ENCODE assay signal across 27 cellular contexts in genomic region chr6:13568970-13569369, GRCh38.
"Had no signal": no experiment of that assay in that cellular context is flagged by ENCODE, and none has a peak within 500 bp of the region (broad histone marks: within the 10 kb centered on the region; RNA-seq: fewer than 3 reads in every experiment).

No MANE protein-coding gene starts in this region.

- H3K36me3 Mint-ChIP-seq: stimulated activated memory B cell treated with anti-CD40 and anti-IgM and Interleukin-4, amounts not matched to agents 10 μg/mL and 1 μg/mL and 100 μg/mL, for 72 hours; type B pancreatic cell had no signal

- H3K4me3 ChIP-seq: stomach, suprapubic skin, testis, thoracic aorta, thyroid gland, tibial artery, tibial nerve, transverse colon, upper lobe of left lung, upper lobe of right lung, uterus, vagina had no signal

- ATAC-seq: stimulated activated memory B cell treated with anti-CD40 and anti-IgM and Interleukin-4, amounts not matched to agents 10 μg/mL and 1 μg/mL and 100 μg/mL, for 72 hours; stimulated activated naive B cell treated with anti-CD40 and anti-IgM and Interleukin-4, amounts not matched to agents 10 μg/mL and 1 μg/mL and 100 μg/mL, for 72 hours; stimulated activated naive CD8-positive, alpha-beta T cell treated with anti-CD3 and anti-CD28 coated beads, Interleukin-15, amount 100 ng/mL, for 72 hours; stimulated activated naive CD8-positive, alpha-beta T cell treated with anti-CD3 and anti-CD28 coated beads, Interleukin-15, Interleukin-2, amounts not matched to agents 100 U/mL and 50 U/mL, for 24 hours; upper lobe of right lung had no signal

- H3K27ac Mint-ChIP-seq: stimulated activated memory B cell treated with anti-CD40 and anti-IgM and Interleukin-4, amounts not matched to agents 10 μg/mL and 1 μg/mL and 100 μg/mL, for 72 hours; stimulated activated naive B cell treated with anti-CD40 and anti-IgM and Interleukin-4, amounts not matched to agents 10 μg/mL and 1 μg/mL and 100 μg/mL, for 72 hours; stimulated activated naive CD8-positive, alpha-beta T cell treated with anti-CD3 and anti-CD28 coated beads, Interleukin-15, amount 100 ng/mL, for 72 hours; stimulated activated naive CD8-positive, alpha-beta T cell treated with anti-CD3 and anti-CD28 coated beads, Interleukin-15, Interleukin-2, amounts not matched to agents 100 ng/mL and 50 ng/mL, for 24 hours; type B pancreatic cell had no signal

- H3K27ac ChIP-seq: stomach, suprapubic skin, testis, thoracic aorta, thyroid gland, tibial artery, tibial nerve, transverse colon, upper lobe of left lung, upper lobe of right lung, uterus, vagina had no signal

- FAIRE-seq: urothelium cell line had no signal

- H3K9me3 ChIP-seq: stomach, suprapubic skin, testis, thoracic aorta, thyroid gland, tibial artery, tibial nerve, transverse colon, upper lobe of left lung, upper lobe of right lung, uterus, vagina had no signal

- H3K4me3 Mint-ChIP-seq: stimulated activated memory B cell treated with anti-CD40 and anti-IgM and Interleukin-4, amounts not matched to agents 10 μg/mL and 1 μg/mL and 100 μg/mL, for 72 hours; stimulated activated naive B cell treated with anti-CD40 and anti-IgM and Interleukin-4, amounts not matched to agents 10 μg/mL and 1 μg/mL and 100 μg/mL, for 72 hours; stimulated activated naive CD8-positive, alpha-beta T cell treated with anti-CD3 and anti-CD28 coated beads, Interleukin-15, amount 100 ng/mL, for 72 hours; stimulated activated naive CD8-positive, alpha-beta T cell treated with anti-CD3 and anti-CD28 coated beads, Interleukin-15, Interleukin-2, amounts not matched to agents 100 ng/mL and 50 ng/mL, for 24 hours; type B pancreatic cell had no signal

- H3K36me3 ChIP-seq: stomach, suprapubic skin, thoracic aorta, thyroid gland, tibial artery, tibial nerve, transverse colon, upper lobe of left lung, upper lobe of right lung, uterus, vagina had no signal

- H3K27me3 ChIP-seq: stomach, suprapubic skin, testis, thyroid gland, upper lobe of left lung, upper lobe of right lung, uterus, vagina had no signal

- H3K4me1 ChIP-seq: upper lobe of right lung, uterus, vagina had no signal

- H3K9me3 Mint-ChIP-seq: stimulated activated memory B cell treated with anti-CD40 and anti-IgM and Interleukin-4, amounts not matched to agents 10 μg/mL and 1 μg/mL and 100 μg/mL, for 72 hours; stimulated activated naive B cell treated with anti-CD40 and anti-IgM and Interleukin-4, amounts not matched to agents 10 μg/mL and 1 μg/mL and 100 μg/mL, for 72 hours; stimulated activated naive CD8-positive, alpha-beta T cell treated with anti-CD3 and anti-CD28 coated beads, Interleukin-15, amount 100 ng/mL, for 72 hours; stimulated activated naive CD8-positive, alpha-beta T cell treated with anti-CD3 and anti-CD28 coated beads, Interleukin-15, Interleukin-2, amounts not matched to agents 100 ng/mL and 50 ng/mL, for 24 hours; type B pancreatic cell had no signal

- DNase-seq: stimulated activated CD4-positive, alpha-beta T cell treated with anti-CD3 and anti-CD28 coated beads, Interleukin-2, amount 100 ng/mL, for 48 hours; stimulated activated CD4-positive, alpha-beta T cell treated with anti-CD3 and anti-CD28 coated beads, Interleukin-4, amount 100 ng/mL, for 1 hour; stimulated activated CD4-positive, alpha-beta T cell treated with anti-CD3 and anti-CD28 coated beads, Interleukin-4, amount 100 ng/mL, for 24 hours; stimulated activated CD4-positive, alpha-beta T cell treated with anti-CD3 and anti-CD28 coated beads, Interleukin-4, amount 100 ng/mL, for 4 hours; stimulated activated CD8-positive, alpha-beta memory T cell treated with anti-CD3 and anti-CD28 coated beads, Interleukin-4, amount 100 ng/mL, for 48 hours; stimulated activated naive B cell treated with anti-CD40 and anti-IgM and Interleukin-4, amounts not matched to agents 10 μg/mL and 1 μg/mL and 100 μg/mL, for 72 hours; stimulated activated naive CD4-positive, alpha-beta T cell; stimulated activated naive CD4-positive, alpha-beta T cell treated with Interleukin-2 at 50 U/mL for 16 hours; stimulated activated naive CD8-positive, alpha-beta T cell treated with anti-CD3 and anti-CD28 coated beads, Interleukin-15, amount 100 ng/mL, for 72 hours; stimulated activated naive CD8-positive, alpha-beta T cell treated with anti-CD3 and anti-CD28 coated beads, Interleukin-15, Interleukin-2, amounts not matched to agents 100 U/mL and 50 U/mL, for 24 hours; stomach; substantia nigra; testis; thyroid gland; tibial artery; transverse colon; upper lobe of left lung; upper lobe of right lung; uterus had no signal

- H3K27me3 Mint-ChIP-seq: stimulated activated naive CD8-positive, alpha-beta T cell treated with anti-CD3 and anti-CD28 coated beads, Interleukin-15, amount 100 ng/mL, for 72 hours had no signal
